ENCODE assay signal across 1 cellular context in genomic region chr1:24705260-24706073, GRCh38.
TF ChIP-seq lines count a peak whose summit lies in the region.

No MANE protein-coding gene starts in this region.

TF ChIP-seq in HepG2, 621 proteins besides CTCF, POLR2A, EP300 and RAD21 (continued from another document and continues in another):
- peak; percentile 47; the same call in 1 of the 2 replicates for TF ChIP-seq AHDC1 (CRISPR knock-in tag; IDR thresholded peaks at IDR 0.05; ENCODE audit: borderline replicate concordance)
- TF ChIP-seq ZEB1 (IDR thresholded peaks at IDR 0.05; ENCODE audit: insufficient replicate concordance, low read depth) = peak; percentile 54
- TF ChIP-seq RFXAP (CRISPR knock-in tag; IDR thresholded peaks at IDR 0.05; ENCODE audit: borderline replicate concordance) = peak; percentile 67
- TF ChIP-seq KLF11 (CRISPR knock-in tag; IDR thresholded peaks at IDR 0.05) = no peak
- TF ChIP-seq ZNF318 (CRISPR knock-in tag; IDR thresholded peaks at IDR 0.05) = no peak
- TF ChIP-seq ZKSCAN5 (CRISPR knock-in tag; IDR thresholded peaks at IDR 0.05) = peak; percentile 80; the same call in 1 of the 2 replicates
- TF ChIP-seq ZNF205 (CRISPR knock-in tag; IDR thresholded peaks at IDR 0.05) = 0 out of 2 replicates have a peak, but pooled peaks have one; percentile 9
- 0 out of 2 replicates have a peak, but pooled peaks have one; percentile 43 for TF ChIP-seq ZNF235 (CRISPR knock-in tag; IDR thresholded peaks at IDR 0.05; ENCODE audit: borderline replicate concordance)
- 0 out of 2 replicates have a peak, but pooled peaks have one; percentile 37 for TF ChIP-seq SMYD3 (CRISPR knock-in tag; IDR thresholded peaks at IDR 0.05)
- TF ChIP-seq IRF9 (CRISPR knock-in tag; IDR thresholded peaks at IDR 0.05; ENCODE audit: borderline replicate concordance) = no peak
- TF ChIP-seq ZMYM3 (CRISPR knock-in tag; IDR thresholded peaks at IDR 0.05) = peak; percentile 92
- TF ChIP-seq HIVEP1 (CRISPR knock-in tag; IDR thresholded peaks at IDR 0.05) = 0 out of 2 replicates have a peak, but pooled peaks have one; percentile 49
- TF ChIP-seq, protein P1, sequence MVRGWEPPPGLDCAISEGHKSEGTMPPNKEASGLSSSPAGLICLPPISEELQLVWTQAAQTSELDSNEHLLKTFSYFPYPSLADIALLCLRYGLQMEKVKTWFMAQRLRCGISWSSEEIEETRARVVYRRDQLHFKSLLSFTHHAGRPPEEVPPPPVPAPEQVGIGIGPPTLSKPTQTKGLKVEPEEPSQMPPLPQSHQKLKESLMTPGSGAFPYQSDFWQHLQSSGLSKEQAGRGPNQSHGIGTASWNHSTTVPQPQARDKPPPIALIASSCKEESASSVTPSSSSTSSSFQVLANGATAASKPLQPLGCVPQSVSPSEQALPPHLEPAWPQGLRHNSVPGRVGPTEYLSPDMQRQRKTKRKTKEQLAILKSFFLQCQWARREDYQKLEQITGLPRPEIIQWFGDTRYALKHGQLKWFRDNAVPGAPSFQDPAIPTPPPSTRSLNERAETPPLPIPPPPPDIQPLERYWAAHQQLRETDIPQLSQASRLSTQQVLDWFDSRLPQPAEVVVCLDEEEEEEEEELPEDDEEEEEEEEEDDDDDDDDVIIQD (CRISPR knock-in tag; IDR thresholded peaks at IDR 0.05; ENCODE audit: low read depth) = 0 out of 2 replicates have a peak, but pooled peaks have one; percentile 71
- TF ChIP-seq, protein P2, sequence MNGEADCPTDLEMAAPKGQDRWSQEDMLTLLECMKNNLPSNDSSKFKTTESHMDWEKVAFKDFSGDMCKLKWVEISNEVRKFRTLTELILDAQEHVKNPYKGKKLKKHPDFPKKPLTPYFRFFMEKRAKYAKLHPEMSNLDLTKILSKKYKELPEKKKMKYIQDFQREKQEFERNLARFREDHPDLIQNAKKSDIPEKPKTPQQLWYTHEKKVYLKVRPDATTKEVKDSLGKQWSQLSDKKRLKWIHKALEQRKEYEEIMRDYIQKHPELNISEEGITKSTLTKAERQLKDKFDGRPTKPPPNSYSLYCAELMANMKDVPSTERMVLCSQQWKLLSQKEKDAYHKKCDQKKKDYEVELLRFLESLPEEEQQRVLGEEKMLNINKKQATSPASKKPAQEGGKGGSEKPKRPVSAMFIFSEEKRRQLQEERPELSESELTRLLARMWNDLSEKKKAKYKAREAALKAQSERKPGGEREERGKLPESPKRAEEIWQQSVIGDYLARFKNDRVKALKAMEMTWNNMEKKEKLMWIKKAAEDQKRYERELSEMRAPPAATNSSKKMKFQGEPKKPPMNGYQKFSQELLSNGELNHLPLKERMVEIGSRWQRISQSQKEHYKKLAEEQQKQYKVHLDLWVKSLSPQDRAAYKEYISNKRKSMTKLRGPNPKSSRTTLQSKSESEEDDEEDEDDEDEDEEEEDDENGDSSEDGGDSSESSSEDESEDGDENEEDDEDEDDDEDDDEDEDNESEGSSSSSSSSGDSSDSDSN (CRISPR knock-in tag; IDR thresholded peaks at IDR 0.05) = 0 out of 2 replicates have a peak, but pooled peaks have one; percentile 19
- TF ChIP-seq SOX5 (CRISPR knock-in tag; IDR thresholded peaks at IDR 0.05; ENCODE audit: borderline replicate concordance) = peak; percentile 89
- no peak for TF ChIP-seq ARNT2 (CRISPR knock-in tag; IDR thresholded peaks at IDR 0.05; ENCODE audit: low read depth)
- TF ChIP-seq ZNF18 (CRISPR knock-in tag; IDR thresholded peaks at IDR 0.05; ENCODE audit: insufficient replicate concordance) = peak; percentile 99
- TF ChIP-seq ZFP90 (CRISPR knock-in tag; IDR thresholded peaks at IDR 0.05; ENCODE audit: borderline replicate concordance) = no peak
- TF ChIP-seq ZKSCAN1 (IDR thresholded peaks at IDR 0.05; ENCODE audit: low read length) = peak; percentile 16; the same call in 1 of the 2 replicates
- TF ChIP-seq TBX3 (IDR thresholded peaks at IDR 0.05; ENCODE audit: borderline replicate concordance) = peak; percentile 84; the same call in 1 of the 2 replicates
- TF ChIP-seq BRD4 (CRISPR knock-in tag; IDR thresholded peaks at IDR 0.05) = 0 out of 2 replicates have a peak, but pooled peaks have one; percentile 24
- TF ChIP-seq MED1 (CRISPR knock-in tag; IDR thresholded peaks at IDR 0.05) = peak; percentile 15; the same call in 1 of the 2 replicates
- TF ChIP-seq, protein P3, sequence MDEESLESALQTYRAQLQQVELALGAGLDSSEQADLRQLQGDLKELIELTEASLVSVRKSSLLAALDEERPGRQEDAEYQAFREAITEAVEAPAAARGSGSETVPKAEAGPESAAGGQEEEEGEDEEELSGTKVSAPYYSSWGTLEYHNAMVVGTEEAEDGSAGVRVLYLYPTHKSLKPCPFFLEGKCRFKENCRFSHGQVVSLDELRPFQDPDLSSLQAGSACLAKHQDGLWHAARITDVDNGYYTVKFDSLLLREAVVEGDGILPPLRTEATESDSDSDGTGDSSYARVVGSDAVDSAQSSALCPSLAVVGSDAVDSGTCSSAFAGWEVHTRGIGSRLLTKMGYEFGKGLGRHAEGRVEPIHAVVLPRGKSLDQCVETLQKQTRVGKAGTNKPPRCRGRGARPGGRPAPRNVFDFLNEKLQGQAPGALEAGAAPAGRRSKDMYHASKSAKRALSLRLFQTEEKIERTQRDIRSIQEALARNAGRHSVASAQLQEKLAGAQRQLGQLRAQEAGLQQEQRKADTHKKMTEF (CRISPR knock-in tag; IDR thresholded peaks at IDR 0.05) = peak; percentile 88
- TF ChIP-seq PHF21A (CRISPR knock-in tag; IDR thresholded peaks at IDR 0.05) = peak; percentile 93
- TF ChIP-seq CBFB (CRISPR knock-in tag; IDR thresholded peaks at IDR 0.05) = peak; percentile 79
- TF ChIP-seq DNMT3B (CRISPR knock-in tag; conservative IDR thresholded peaks at IDR 0.05) = no peak
- TF ChIP-seq ZNF761 (CRISPR knock-in tag; conservative IDR thresholded peaks at IDR 0.05) = 0 out of 2 replicates have a peak, but pooled peaks have one; percentile 11
- TF ChIP-seq ZNF263 (CRISPR knock-in tag; IDR thresholded peaks at IDR 0.05) = 0 out of 2 replicates have a peak, but pooled peaks have one; percentile 2
- TF ChIP-seq TCF7 (IDR thresholded peaks at IDR 0.05; ENCODE audit: low read depth) = peak; percentile 35; the same call in 1 of the 2 replicates
- TF ChIP-seq ZNF564 (CRISPR knock-in tag; IDR thresholded peaks at IDR 0.05) = peak; percentile 64; the same call in 1 of the 2 replicates
- TF ChIP-seq ZMYM4 (CRISPR knock-in tag; IDR thresholded peaks at IDR 0.05) = peak; percentile 56
- TF ChIP-seq CC2D1A (CRISPR knock-in tag; IDR thresholded peaks at IDR 0.05) = no peak
